Comparison of ENCODE assay signal across 5 cellular contexts in genomic region chr7:155450828-155451521, GRCh38.
TF ChIP-seq lines count a peak whose summit lies in the region.

No MANE protein-coding gene starts in this region.

TF ChIP-seq in SK-N-SH, 30 proteins besides CTCF, POLR2A, EP300 and RAD21:
- no peak for TF ChIP-seq GATA2 (CRISPR knock-in tag; IDR thresholded peaks at IDR 0.05)
- TF ChIP-seq RFX5 (IDR thresholded peaks at IDR 0.05; ENCODE audit: low read length): no peak
- TF ChIP-seq POLR2AphosphoS5 (IDR thresholded peaks at IDR 0.05; ENCODE audit: low read depth, low read length): no peak
- no peak for TF ChIP-seq GABPA (IDR thresholded peaks at IDR 0.05; ENCODE audit: low read depth)
- TF ChIP-seq SMC3 (IDR thresholded peaks at IDR 0.05; ENCODE audit: low read depth, low read length): no peak
- no peak for TF ChIP-seq TEAD4 (IDR thresholded peaks at IDR 0.05; ENCODE audit: borderline replicate concordance, insufficient read depth)
- TF ChIP-seq PBX3 (IDR thresholded peaks at IDR 0.05): no peak

TF ChIP-seq in SK-N-SH treated with all-trans-retinoic acid at 6 μM for 48 hours, 23 proteins besides CTCF, POLR2A, EP300 and RAD21:
- TF ChIP-seq CSDC2 (CRISPR knock-in tag; IDR thresholded peaks at IDR 0.05) (no peak), RARB (CRISPR knock-in tag; IDR thresholded peaks at IDR 0.05) (no peak), ZC3H10 (CRISPR knock-in tag; IDR thresholded peaks at IDR 0.05) (no peak), TOX (CRISPR knock-in tag; IDR thresholded peaks at IDR 0.05; ENCODE audit: borderline replicate concordance) (no peak), ZFP30 (CRISPR knock-in tag; IDR thresholded peaks at IDR 0.05) (no peak), ZNF8 (CRISPR knock-in tag; IDR thresholded peaks at IDR 0.05) (no peak), ARNTL (CRISPR knock-in tag; IDR thresholded peaks at IDR 0.05; ENCODE audit: borderline replicate concordance, low read depth) (no peak), ZNF70 (CRISPR knock-in tag; IDR thresholded peaks at IDR 0.05) (no peak), SNAI2 (CRISPR knock-in tag; IDR thresholded peaks at IDR 0.05) (no peak), ESRRG (CRISPR knock-in tag; IDR thresholded peaks at IDR 0.05) (no peak), GLIS3 (CRISPR knock-in tag; IDR thresholded peaks at IDR 0.05) (no peak), CSRNP3 (CRISPR knock-in tag; IDR thresholded peaks at IDR 0.05) (no peak), ZFP3 (CRISPR knock-in tag; IDR thresholded peaks at IDR 0.05) (no peak)
- TF ChIP-seq, protein P1, sequence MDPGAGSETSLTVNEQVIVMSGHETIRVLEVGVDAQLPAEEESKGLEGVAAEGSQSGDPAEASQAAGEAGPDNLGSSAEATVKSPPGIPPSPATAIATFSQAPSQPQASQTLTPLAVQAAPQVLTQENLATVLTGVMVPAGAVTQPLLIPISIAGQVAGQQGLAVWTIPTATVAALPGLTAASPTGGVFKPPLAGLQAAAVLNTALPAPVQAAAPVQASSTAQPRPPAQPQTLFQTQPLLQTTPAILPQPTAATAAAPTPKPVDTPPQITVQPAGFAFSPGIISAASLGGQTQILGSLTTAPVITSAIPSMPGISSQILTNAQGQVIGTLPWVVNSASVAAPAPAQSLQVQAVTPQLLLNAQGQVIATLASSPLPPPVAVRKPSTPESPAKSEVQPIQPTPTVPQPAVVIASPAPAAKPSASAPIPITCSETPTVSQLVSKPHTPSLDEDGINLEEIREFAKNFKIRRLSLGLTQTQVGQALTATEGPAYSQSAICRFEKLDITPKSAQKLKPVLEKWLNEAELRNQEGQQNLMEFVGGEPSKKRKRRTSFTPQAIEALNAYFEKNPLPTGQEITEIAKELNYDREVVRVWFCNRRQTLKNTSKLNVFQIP (CRISPR knock-in tag; IDR thresholded peaks at IDR 0.05; ENCODE audit: borderline replicate concordance, low read depth): no peak

TF ChIP-seq in GM23338, 12 proteins besides CTCF, POLR2A, EP300 and RAD21 (continues in another document):
- TF ChIP-seq EZH2phosphoT487 (IDR thresholded peaks at IDR 0.05; ENCODE audit: unreplicated experiment) (peak; percentile 96), EZH2 (IDR thresholded peaks at IDR 0.05; ENCODE audit: low read depth, unreplicated experiment) (peak; percentile 100)

TF ChIP-seq in H1, 55 proteins besides CTCF, POLR2A, EP300 and RAD21:
- peak; percentile 99 for TF ChIP-seq EZH2 (IDR thresholded peaks at IDR 0.05; ENCODE audit: low read depth, low read length, severe bottlenecking)
- peak; percentile 100 for TF ChIP-seq SUZ12 (IDR thresholded peaks at IDR 0.05; ENCODE audit: low read length)
- TF ChIP-seq RNF2 (IDR thresholded peaks at IDR 0.05; ENCODE audit: borderline replicate concordance, low read depth, low read length, missing control alignments, poor library complexity, severe bottlenecking): peak; percentile 67
- TF ChIP-seq SP1 (IDR thresholded peaks at IDR 0.05; ENCODE audit: low read depth, low read length): no peak
- TF ChIP-seq, protein P2, sequence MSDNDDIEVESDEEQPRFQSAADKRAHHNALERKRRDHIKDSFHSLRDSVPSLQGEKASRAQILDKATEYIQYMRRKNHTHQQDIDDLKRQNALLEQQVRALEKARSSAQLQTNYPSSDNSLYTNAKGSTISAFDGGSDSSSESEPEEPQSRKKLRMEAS (IDR thresholded peaks at IDR 0.05): no peak
- no peak for TF ChIP-seq SAP30 (IDR thresholded peaks at IDR 0.05; ENCODE audit: insufficient read depth, insufficient replicate concordance, low read length)
TF ChIP-seq in H1: peak in this region for 3.

TF ChIP-seq in neural cell, 6 proteins besides CTCF, POLR2A, EP300 and RAD21:
- TF ChIP-seq, protein P3, sequence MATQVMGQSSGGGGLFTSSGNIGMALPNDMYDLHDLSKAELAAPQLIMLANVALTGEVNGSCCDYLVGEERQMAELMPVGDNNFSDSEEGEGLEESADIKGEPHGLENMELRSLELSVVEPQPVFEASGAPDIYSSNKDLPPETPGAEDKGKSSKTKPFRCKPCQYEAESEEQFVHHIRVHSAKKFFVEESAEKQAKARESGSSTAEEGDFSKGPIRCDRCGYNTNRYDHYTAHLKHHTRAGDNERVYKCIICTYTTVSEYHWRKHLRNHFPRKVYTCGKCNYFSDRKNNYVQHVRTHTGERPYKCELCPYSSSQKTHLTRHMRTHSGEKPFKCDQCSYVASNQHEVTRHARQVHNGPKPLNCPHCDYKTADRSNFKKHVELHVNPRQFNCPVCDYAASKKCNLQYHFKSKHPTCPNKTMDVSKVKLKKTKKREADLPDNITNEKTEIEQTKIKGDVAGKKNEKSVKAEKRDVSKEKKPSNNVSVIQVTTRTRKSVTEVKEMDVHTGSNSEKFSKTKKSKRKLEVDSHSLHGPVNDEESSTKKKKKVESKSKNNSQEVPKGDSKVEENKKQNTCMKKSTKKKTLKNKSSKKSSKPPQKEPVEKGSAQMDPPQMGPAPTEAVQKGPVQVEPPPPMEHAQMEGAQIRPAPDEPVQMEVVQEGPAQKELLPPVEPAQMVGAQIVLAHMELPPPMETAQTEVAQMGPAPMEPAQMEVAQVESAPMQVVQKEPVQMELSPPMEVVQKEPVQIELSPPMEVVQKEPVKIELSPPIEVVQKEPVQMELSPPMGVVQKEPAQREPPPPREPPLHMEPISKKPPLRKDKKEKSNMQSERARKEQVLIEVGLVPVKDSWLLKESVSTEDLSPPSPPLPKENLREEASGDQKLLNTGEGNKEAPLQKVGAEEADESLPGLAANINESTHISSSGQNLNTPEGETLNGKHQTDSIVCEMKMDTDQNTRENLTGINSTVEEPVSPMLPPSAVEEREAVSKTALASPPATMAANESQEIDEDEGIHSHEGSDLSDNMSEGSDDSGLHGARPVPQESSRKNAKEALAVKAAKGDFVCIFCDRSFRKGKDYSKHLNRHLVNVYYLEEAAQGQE (IDR thresholded peaks at IDR 0.05; ENCODE audit: borderline replicate concordance): no peak
- peak; percentile 95 for TF ChIP-seq EZH2 (IDR thresholded peaks at IDR 0.05; ENCODE audit: borderline replicate concordance, insufficient read depth, low read length, poor library complexity, severe bottlenecking)
